ENCODE assay signal across 21 cellular contexts in genomic region chr14:38526841-38527501, GRCh38.
"Had no signal": no experiment of that assay in that cellular context is flagged by ENCODE, and none has a peak within 500 bp of the region (broad histone marks: within the 10 kb centered on the region; RNA-seq: fewer than 3 reads in every experiment).

No MANE protein-coding gene starts in this region.

- H3K9me3 ChIP-seq: SJSA1 had no signal

- H3K27me3 Mint-ChIP-seq: IgD-negative memory B cell had no signal

- H3K9ac ChIP-seq: KMS-11 had no signal

- H3K27me3 ChIP-seq: SJSA1 had no signal

- H3K36me3 Mint-ChIP-seq: IgD-negative memory B cell had no signal

- H3K4me3 Mint-ChIP-seq: IgD-negative memory B cell had no signal

- H3K36me3 ChIP-seq: SJSA1 had no signal

- H3K27ac ChIP-seq: KMS-11, SJSA1 had no signal

- H3K4me2 ChIP-seq: KMS-11 had no signal

- H3K4me1 ChIP-seq: SJSA1 had no signal

- H3K4me1 Mint-ChIP-seq: IgD-negative memory B cell had no signal

- H3K4me3 ChIP-seq: K562, SJSA1 had no signal

- DNase-seq: Kasumi-1, MM.1S, NCI-H1092 treated with DMSO at 0.1 percent for 48 hours, NCI-H1436, NCI-H187, NCI-H2029, NCI-H2081 treated with DMSO at 0.1 percent for 48 hours, NCI-H2171, NCI-H226, NCI-H446, NCI-H510A, NCI-H524 treated with DMSO at 0.1 percent for 48 hours, NCI-H69, NCI-H774, Right ventricle myocardium superior, RPMI8226, SIG-M5 had no signal
